In the genomic region with DNA sequence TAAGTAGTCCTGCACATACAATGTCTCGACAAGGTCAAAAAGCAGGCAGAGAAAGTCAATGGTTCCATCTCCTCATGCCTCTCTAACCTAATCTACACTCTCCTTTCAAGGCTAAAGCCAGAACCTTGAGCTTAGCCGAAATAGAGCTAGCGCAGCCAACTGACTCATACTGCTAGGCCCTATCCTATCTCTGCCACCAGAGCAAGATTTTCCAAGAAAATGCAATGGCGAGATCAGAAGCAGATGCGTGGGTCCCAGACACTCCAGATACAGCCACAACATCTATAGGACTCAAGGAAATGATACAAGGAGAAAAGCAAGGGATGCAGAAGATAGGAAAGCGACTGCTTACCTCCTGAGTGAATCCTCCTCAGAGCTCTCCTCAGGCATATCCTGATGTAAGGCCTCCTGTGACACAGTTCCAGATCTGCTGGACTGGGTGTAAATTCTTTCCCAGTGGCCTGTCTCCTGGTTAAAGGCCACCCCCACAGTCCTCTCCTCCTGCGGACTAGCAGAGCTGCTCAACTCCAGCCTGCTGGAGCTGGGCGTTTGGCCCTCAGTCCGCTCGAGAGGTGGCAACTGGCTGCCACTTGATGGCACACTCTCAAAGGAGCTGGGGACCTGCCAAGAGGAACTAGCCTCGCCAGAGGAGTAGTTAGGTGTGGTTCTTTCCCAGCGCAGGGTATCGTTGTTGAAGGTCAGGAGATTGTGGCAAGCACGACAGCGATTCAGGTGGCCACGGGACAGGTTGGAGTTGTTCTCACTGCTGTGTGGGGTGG, we compare ENCODE assay signal across 1 cellular context.
TF ChIP-seq lines count a peak whose summit lies in the region.

No MANE protein-coding gene starts in this region.

TF ChIP-seq in K562, 482 proteins besides CTCF, POLR2A, EP300 and RAD21 (continued from another document and continues in another):
- TF ChIP-seq, protein P1, sequence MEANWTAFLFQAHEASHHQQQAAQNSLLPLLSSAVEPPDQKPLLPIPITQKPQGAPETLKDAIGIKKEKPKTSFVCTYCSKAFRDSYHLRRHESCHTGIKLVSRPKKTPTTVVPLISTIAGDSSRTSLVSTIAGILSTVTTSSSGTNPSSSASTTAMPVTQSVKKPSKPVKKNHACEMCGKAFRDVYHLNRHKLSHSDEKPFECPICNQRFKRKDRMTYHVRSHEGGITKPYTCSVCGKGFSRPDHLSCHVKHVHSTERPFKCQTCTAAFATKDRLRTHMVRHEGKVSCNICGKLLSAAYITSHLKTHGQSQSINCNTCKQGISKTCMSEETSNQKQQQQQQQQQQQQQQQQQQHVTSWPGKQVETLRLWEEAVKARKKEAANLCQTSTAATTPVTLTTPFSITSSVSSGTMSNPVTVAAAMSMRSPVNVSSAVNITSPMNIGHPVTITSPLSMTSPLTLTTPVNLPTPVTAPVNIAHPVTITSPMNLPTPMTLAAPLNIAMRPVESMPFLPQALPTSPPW (CRISPR knock-in tag; IDR thresholded peaks at IDR 0.05), result no peak
- TF ChIP-seq SMAD3 (CRISPR knock-in tag; conservative IDR thresholded peaks at IDR 0.05) (no peak), BRD4 (IDR thresholded peaks at IDR 0.05) (no peak), RBM39 (optimal IDR thresholded peaks at IDR 0.05; ENCODE audit: low read depth, low read length) (no peak), SIX5 (IDR thresholded peaks at IDR 0.05; ENCODE audit: borderline replicate concordance in 1 of 2, insufficient read depth in 1 of 2, low read depth in 1 of 2, low read length in 2 of 2) (no peak), MCM2 (IDR thresholded peaks at IDR 0.05; ENCODE audit: low read depth) (no peak), CHD2 (IDR thresholded peaks at IDR 0.05; ENCODE audit: low read depth, low read length) (no peak), FOXA3 (CRISPR knock-in tag; conservative IDR thresholded peaks at IDR 0.05 in 1 of 2, IDR thresholded peaks at IDR 0.05 in 1 of 2) (no peak), ZNF146 (CRISPR knock-in tag; IDR thresholded peaks at IDR 0.05; ENCODE audit: unreplicated experiment) (no peak), ELF1 (tag; IDR thresholded peaks at IDR 0.05) (no peak), ZNF316 (IDR thresholded peaks at IDR 0.05) (no peak), ZNF780A (CRISPR knock-in tag; IDR thresholded peaks at IDR 0.05) (no peak), LCOR (CRISPR knock-in tag; IDR thresholded peaks at IDR 0.05) (0 out of 2 replicates have a peak, but pooled peaks have one; percentile 70), ARID2 (IDR thresholded peaks at IDR 0.05) (no peak), TEAD2 (tag; IDR thresholded peaks at IDR 0.05) (no peak), JUN (IDR thresholded peaks at IDR 0.05; ENCODE audit: borderline replicate concordance, low read depth, low read length) (peak; percentile 65; the same call in 1 of the 2 replicates), JUN (CRISPR knock-in tag; IDR thresholded peaks at IDR 0.05; ENCODE audit: borderline replicate concordance) (no peak), MTA1 (IDR thresholded peaks at IDR 0.05; ENCODE audit: borderline replicate concordance) (0 out of 2 replicates have a peak, but pooled peaks have one; percentile 22), HDAC8 (tag; IDR thresholded peaks at IDR 0.05) (no peak), MYNN (IDR thresholded peaks at IDR 0.05) (peak; percentile 59; the same call in 1 of the 2 replicates), MYNN (CRISPR knock-in tag; IDR thresholded peaks at IDR 0.05) (no peak), NFE2 (IDR thresholded peaks at IDR 0.05; ENCODE audit: low read depth) (no peak), ETS2 (tag; IDR thresholded peaks at IDR 0.05; ENCODE audit: borderline replicate concordance, poor library complexity, severe bottlenecking) (no peak), MTA2 (IDR thresholded peaks at IDR 0.05; ENCODE audit: low read depth) (peak; percentile 84), RUNX1 (IDR thresholded peaks at IDR 0.05; ENCODE audit: low read depth) (peak; percentile 84; the same call in 1 of the 2 replicates), KLF13 (tag; IDR thresholded peaks at IDR 0.05; ENCODE audit: borderline replicate concordance, low read depth) (no peak), ZNF175 (CRISPR knock-in tag; IDR thresholded peaks at IDR 0.05; ENCODE audit: low read depth) (no peak), CREBBP (IDR thresholded peaks at IDR 0.05; ENCODE audit: low read depth, low read length) (no peak), CC2D1A (IDR thresholded peaks at IDR 0.05) (peak; percentile 61; the same call in 1 of the 2 replicates), ZNF584 (CRISPR knock-in tag; IDR thresholded peaks at IDR 0.05; ENCODE audit: low read depth) (no peak), FOXJ3 (CRISPR knock-in tag; IDR thresholded peaks at IDR 0.05) (no peak), MCM3 (IDR thresholded peaks at IDR 0.05) (no peak), ZBTB17 (CRISPR knock-in tag; IDR thresholded peaks at IDR 0.05) (no peak), XRCC3 (IDR thresholded peaks at IDR 0.05) (no peak)
- TF ChIP-seq, protein P2, sequence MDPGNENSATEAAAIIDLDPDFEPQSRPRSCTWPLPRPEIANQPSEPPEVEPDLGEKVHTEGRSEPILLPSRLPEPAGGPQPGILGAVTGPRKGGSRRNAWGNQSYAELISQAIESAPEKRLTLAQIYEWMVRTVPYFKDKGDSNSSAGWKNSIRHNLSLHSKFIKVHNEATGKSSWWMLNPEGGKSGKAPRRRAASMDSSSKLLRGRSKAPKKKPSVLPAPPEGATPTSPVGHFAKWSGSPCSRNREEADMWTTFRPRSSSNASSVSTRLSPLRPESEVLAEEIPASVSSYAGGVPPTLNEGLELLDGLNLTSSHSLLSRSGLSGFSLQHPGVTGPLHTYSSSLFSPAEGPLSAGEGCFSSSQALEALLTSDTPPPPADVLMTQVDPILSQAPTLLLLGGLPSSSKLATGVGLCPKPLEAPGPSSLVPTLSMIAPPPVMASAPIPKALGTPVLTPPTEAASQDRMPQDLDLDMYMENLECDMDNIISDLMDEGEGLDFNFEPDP (CRISPR knock-in tag; IDR thresholded peaks at IDR 0.05), result no peak
- TF ChIP-seq, protein P3, sequence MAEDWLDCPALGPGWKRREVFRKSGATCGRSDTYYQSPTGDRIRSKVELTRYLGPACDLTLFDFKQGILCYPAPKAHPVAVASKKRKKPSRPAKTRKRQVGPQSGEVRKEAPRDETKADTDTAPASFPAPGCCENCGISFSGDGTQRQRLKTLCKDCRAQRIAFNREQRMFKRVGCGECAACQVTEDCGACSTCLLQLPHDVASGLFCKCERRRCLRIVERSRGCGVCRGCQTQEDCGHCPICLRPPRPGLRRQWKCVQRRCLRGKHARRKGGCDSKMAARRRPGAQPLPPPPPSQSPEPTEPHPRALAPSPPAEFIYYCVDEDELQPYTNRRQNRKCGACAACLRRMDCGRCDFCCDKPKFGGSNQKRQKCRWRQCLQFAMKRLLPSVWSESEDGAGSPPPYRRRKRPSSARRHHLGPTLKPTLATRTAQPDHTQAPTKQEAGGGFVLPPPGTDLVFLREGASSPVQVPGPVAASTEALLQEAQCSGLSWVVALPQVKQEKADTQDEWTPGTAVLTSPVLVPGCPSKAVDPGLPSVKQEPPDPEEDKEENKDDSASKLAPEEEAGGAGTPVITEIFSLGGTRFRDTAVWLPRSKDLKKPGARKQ (CRISPR knock-in tag; IDR thresholded peaks at IDR 0.05), result no peak
- TF ChIP-seq, protein P4, sequence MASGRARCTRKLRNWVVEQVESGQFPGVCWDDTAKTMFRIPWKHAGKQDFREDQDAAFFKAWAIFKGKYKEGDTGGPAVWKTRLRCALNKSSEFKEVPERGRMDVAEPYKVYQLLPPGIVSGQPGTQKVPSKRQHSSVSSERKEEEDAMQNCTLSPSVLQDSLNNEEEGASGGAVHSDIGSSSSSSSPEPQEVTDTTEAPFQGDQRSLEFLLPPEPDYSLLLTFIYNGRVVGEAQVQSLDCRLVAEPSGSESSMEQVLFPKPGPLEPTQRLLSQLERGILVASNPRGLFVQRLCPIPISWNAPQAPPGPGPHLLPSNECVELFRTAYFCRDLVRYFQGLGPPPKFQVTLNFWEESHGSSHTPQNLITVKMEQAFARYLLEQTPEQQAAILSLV (tag; IDR thresholded peaks at IDR 0.05), result no peak
- TF ChIP-seq, protein P5, sequence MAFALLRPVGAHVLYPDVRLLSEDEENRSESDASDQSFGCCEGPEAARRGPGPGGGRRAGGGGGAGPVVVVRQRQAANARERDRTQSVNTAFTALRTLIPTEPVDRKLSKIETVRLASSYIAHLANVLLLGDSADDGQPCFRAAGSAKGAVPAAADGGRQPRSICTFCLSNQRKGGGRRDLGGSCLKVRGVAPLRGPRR (CRISPR knock-in tag; IDR thresholded peaks at IDR 0.05), result no peak
- TF ChIP-seq, protein P6, sequence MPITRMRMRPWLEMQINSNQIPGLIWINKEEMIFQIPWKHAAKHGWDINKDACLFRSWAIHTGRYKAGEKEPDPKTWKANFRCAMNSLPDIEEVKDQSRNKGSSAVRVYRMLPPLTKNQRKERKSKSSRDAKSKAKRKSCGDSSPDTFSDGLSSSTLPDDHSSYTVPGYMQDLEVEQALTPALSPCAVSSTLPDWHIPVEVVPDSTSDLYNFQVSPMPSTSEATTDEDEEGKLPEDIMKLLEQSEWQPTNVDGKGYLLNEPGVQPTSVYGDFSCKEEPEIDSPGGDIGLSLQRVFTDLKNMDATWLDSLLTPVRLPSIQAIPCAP (CRISPR knock-in tag; IDR thresholded peaks at IDR 0.05; ENCODE audit: borderline replicate concordance), result no peak
- TF ChIP-seq, protein P7, sequence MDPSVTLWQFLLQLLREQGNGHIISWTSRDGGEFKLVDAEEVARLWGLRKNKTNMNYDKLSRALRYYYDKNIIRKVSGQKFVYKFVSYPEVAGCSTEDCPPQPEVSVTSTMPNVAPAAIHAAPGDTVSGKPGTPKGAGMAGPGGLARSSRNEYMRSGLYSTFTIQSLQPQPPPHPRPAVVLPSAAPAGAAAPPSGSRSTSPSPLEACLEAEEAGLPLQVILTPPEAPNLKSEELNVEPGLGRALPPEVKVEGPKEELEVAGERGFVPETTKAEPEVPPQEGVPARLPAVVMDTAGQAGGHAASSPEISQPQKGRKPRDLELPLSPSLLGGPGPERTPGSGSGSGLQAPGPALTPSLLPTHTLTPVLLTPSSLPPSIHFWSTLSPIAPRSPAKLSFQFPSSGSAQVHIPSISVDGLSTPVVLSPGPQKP (CRISPR knock-in tag; IDR thresholded peaks at IDR 0.05), result no peak
- TF ChIP-seq, protein P8, sequence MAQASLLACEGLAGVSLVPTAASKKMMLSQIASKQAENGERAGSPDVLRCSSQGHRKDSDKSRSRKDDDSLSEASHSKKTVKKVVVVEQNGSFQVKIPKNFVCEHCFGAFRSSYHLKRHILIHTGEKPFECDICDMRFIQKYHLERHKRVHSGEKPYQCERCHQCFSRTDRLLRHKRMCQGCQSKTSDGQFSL (CRISPR knock-in tag; IDR thresholded peaks at IDR 0.05), result no peak
- TF ChIP-seq, protein P8 (tag; IDR thresholded peaks at IDR 0.05), result no peak
- TF ChIP-seq, protein P9, sequence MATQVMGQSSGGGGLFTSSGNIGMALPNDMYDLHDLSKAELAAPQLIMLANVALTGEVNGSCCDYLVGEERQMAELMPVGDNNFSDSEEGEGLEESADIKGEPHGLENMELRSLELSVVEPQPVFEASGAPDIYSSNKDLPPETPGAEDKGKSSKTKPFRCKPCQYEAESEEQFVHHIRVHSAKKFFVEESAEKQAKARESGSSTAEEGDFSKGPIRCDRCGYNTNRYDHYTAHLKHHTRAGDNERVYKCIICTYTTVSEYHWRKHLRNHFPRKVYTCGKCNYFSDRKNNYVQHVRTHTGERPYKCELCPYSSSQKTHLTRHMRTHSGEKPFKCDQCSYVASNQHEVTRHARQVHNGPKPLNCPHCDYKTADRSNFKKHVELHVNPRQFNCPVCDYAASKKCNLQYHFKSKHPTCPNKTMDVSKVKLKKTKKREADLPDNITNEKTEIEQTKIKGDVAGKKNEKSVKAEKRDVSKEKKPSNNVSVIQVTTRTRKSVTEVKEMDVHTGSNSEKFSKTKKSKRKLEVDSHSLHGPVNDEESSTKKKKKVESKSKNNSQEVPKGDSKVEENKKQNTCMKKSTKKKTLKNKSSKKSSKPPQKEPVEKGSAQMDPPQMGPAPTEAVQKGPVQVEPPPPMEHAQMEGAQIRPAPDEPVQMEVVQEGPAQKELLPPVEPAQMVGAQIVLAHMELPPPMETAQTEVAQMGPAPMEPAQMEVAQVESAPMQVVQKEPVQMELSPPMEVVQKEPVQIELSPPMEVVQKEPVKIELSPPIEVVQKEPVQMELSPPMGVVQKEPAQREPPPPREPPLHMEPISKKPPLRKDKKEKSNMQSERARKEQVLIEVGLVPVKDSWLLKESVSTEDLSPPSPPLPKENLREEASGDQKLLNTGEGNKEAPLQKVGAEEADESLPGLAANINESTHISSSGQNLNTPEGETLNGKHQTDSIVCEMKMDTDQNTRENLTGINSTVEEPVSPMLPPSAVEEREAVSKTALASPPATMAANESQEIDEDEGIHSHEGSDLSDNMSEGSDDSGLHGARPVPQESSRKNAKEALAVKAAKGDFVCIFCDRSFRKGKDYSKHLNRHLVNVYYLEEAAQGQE (CRISPR knock-in tag; IDR thresholded peaks at IDR 0.05; ENCODE audit: low read depth), result no peak
- TF ChIP-seq, protein P10, sequence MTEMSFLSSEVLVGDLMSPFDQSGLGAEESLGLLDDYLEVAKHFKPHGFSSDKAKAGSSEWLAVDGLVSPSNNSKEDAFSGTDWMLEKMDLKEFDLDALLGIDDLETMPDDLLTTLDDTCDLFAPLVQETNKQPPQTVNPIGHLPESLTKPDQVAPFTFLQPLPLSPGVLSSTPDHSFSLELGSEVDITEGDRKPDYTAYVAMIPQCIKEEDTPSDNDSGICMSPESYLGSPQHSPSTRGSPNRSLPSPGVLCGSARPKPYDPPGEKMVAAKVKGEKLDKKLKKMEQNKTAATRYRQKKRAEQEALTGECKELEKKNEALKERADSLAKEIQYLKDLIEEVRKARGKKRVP (CRISPR knock-in tag; IDR thresholded peaks at IDR 0.05), result no peak
- TF ChIP-seq, protein P11, sequence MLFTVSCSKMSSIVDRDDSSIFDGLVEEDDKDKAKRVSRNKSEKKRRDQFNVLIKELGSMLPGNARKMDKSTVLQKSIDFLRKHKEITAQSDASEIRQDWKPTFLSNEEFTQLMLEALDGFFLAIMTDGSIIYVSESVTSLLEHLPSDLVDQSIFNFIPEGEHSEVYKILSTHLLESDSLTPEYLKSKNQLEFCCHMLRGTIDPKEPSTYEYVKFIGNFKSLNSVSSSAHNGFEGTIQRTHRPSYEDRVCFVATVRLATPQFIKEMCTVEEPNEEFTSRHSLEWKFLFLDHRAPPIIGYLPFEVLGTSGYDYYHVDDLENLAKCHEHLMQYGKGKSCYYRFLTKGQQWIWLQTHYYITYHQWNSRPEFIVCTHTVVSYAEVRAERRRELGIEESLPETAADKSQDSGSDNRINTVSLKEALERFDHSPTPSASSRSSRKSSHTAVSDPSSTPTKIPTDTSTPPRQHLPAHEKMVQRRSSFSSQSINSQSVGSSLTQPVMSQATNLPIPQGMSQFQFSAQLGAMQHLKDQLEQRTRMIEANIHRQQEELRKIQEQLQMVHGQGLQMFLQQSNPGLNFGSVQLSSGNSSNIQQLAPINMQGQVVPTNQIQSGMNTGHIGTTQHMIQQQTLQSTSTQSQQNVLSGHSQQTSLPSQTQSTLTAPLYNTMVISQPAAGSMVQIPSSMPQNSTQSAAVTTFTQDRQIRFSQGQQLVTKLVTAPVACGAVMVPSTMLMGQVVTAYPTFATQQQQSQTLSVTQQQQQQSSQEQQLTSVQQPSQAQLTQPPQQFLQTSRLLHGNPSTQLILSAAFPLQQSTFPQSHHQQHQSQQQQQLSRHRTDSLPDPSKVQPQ (CRISPR knock-in tag; IDR thresholded peaks at IDR 0.05; ENCODE audit: borderline replicate concordance), result no peak
